3 cellular contexts compared by ENCODE assay signal in genomic region chr20:37012631-37013030, GRCh38.
DNase-seq lines count a peak whose midpoint lies in the region; TF ChIP-seq lines count a peak whose summit lies in the region.
"Not testable (repeated sequence)": the region's sequence is repeated elsewhere in the genome, so short reads cannot be mapped to it uniquely, and the experiment has no call there.

No MANE protein-coding gene starts in this region.

- TF ChIP-seq CTCF in glutamatergic neuron (IDR thresholded peaks at IDR 0.05; ENCODE audit: partially characterized antibody, unreplicated experiment); osteocyte (IDR thresholded peaks at IDR 0.05): not testable (repeated sequence)

- H3K4me1 Mint-ChIP-seq in glutamatergic neuron (ENCODE audit: low read depth, unreplicated experiment); osteocyte (ENCODE audit: unreplicated experiment): not testable (repeated sequence)

- not testable (repeated sequence) for H3K36me3 Mint-ChIP-seq in glutamatergic neuron (ENCODE audit: unreplicated experiment); osteocyte (ENCODE audit: unreplicated experiment)

- H3K27me3 Mint-ChIP-seq in glutamatergic neuron (ENCODE audit: unreplicated experiment); osteocyte (ENCODE audit: unreplicated experiment): not testable (repeated sequence)

- H3K9me3 Mint-ChIP-seq in glutamatergic neuron (ENCODE audit: unreplicated experiment); osteocyte (ENCODE audit: unreplicated experiment): not testable (repeated sequence)

- H3K4me3 Mint-ChIP-seq in glutamatergic neuron (ENCODE audit: unreplicated experiment); osteocyte (ENCODE audit: unreplicated experiment): not testable (repeated sequence)

- H3K27ac Mint-ChIP-seq in glutamatergic neuron (ENCODE audit: unreplicated experiment); osteocyte (ENCODE audit: unreplicated experiment): not testable (repeated sequence)

- DNase-seq in glutamatergic neuron (peak; percentile 18), mesenteric fat pad (ENCODE audit: low spot score) (peak; percentile 72), osteocyte (ENCODE audit: extremely low spot score, unreplicated experiment) (peak; percentile 73)

Comparison
In these comparisons a context has a peak if more than half of its experiments do, and no peak if none do; other contexts are left out.
1. DNase-seq: peak in every context shown above with its lines; median percentile 73 in osteocyte; 72 in mesenteric fat pad; 18 in glutamatergic neuron.